ENCODE assay signal across 1 cellular context in genomic region chr14:32077081-32078029, GRCh38.
TF ChIP-seq lines count a peak whose summit lies in the region.

TSS of gene ARHGAP5 (plus strand) at chr14:32077304. CDS start at chr14:32090670, 13,366 bp downstream.

TF ChIP-seq in A549, 52 proteins besides CTCF, POLR2A, EP300 and RAD21 (continued from another document):
- TF ChIP-seq HMGXB4 (CRISPR knock-in tag; IDR thresholded peaks at IDR 0.05; ENCODE audit: borderline replicate concordance) (no peak), SMC3 (IDR thresholded peaks at IDR 0.05) (peak; percentile 11; the same call in 1 of the 3 replicates), E2F6 (IDR thresholded peaks at IDR 0.05; ENCODE audit: borderline replicate concordance, low read depth) (no peak)
